In the genomic region with DNA sequence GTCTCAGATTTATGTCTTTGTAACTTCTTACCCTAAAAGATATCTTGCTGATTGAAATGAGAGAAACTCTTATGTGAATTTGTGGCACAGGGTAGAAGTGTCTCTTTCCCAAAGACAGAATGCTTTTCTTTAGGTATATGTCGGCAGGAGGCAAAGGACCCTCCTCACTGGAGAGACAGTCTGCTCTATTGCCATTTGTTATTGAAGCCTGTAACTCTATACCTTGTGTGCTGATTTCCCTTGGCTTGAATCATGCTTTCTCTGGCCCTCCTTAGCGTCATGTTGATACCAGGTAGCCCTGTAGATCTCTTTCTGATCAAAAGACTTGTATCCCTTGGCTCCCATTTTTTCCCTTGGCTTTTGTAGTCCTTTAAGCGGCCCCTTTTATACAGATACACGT, we compare ENCODE assay signal across 17 cellular contexts.
DNase-seq lines count a peak whose midpoint lies in the region; ATAC-seq and TF ChIP-seq lines count a peak whose summit lies in the region.
"Had no signal": no experiment of that assay in that cellular context is flagged by ENCODE, and none has a peak within 500 bp of the region (broad histone marks: within the 10 kb centered on the region; RNA-seq: fewer than 3 reads in every experiment).

No MANE protein-coding gene starts in this region.

- no peak overlapping the region for H3K27ac ChIP-seq in CD8-positive, alpha-beta T cell (ENCODE audit: low read depth, low read length)
- H3K27ac ChIP-seq: A549, C4-2B, GM23248, HL-60 had no signal

- CTCF ChIA-PET in HEK293T (lab: Yijun Ruan, JAX) (no interaction called here), WTC11 (lab: Charles Lee) (no interaction called here)
- CTCF ChIA-PET in CD8-positive, alpha-beta T cell (lab: Charles Lee), result no interaction called here

- no peak overlapping the region for H3K4me3 ChIP-seq in CD8-positive, alpha-beta T cell (ENCODE audit: low read depth, low read length)
- H3K4me3 ChIP-seq: A549, GM23248, HAP-1 had no signal

- H3K4me3 Mint-ChIP-seq in WTC11, result no peak overlapping the region
- H3K4me3 Mint-ChIP-seq in CD8-positive, alpha-beta T cell, result no peak overlapping the region
- H3K4me3 Mint-ChIP-seq: CD4-positive, alpha-beta memory T cell; HFFc6 had no signal

- H3K27me3 ChIP-seq in CD8-positive, alpha-beta T cell (ENCODE audit: insufficient read depth, low read length), result no peaks in the 10 kb centered on the region
- H3K27me3 ChIP-seq: BE2C had no signal

- ATAC-seq in WTC11, result peak; percentile 97
- no peak for ATAC-seq in CD8-positive, alpha-beta T cell
- ATAC-seq: A549 had no signal

- POLR2A ChIA-PET in HEK293T (lab: Yijun Ruan, JAX), result no interaction called here
- POLR2A ChIA-PET in WTC11 (lab: Charles Lee), result no interaction called here
- POLR2A ChIA-PET in CD8-positive, alpha-beta T cell (lab: Charles Lee), result no interaction called here

- TF ChIP-seq CTCF in WTC11 (IDR thresholded peaks at IDR 0.05), result no peak
- TF ChIP-seq CTCF in GM10266 (IDR thresholded peaks at IDR 0.05; ENCODE audit: control insufficient read depth, insufficient read depth, low read depth, missing control alignments), result no peak
- no peak for TF ChIP-seq CTCF in CD8-positive, alpha-beta T cell (IDR thresholded peaks at IDR 0.05)

- DNase-seq in HEK293T (ENCODE audit: extremely low spot score) (peak; percentile 5), WTC11 (ENCODE audit: low spot score) (no peak), iPS-NIHi7 (ENCODE audit: extremely low spot score) (peak; percentile 20), NCI-H1417 (lab: John Stamatoyannopoulos, UW) (no peak), GM10266 (ENCODE audit: extremely low spot score) (no peak)
- DNase-seq in CD8-positive, alpha-beta T cell, result no peak
- DNase-seq: BE2C; Caco-2; CD4-positive, alpha-beta memory T cell; DND-41; GDM1; GM23248; HFFc6 had no signal

- intact Hi-C loops in CD8-positive, alpha-beta T cell (cut with DNase I, micrococcal nuclease), result no loop called here

- H3K4me1 ChIP-seq in CD8-positive, alpha-beta T cell (ENCODE audit: insufficient read depth, low read length), result no peaks in the 10 kb centered on the region
- H3K4me1 ChIP-seq: A549, BE2C, Caco-2, HAP-1 had no signal

- H3K9me3 ChIP-seq in CD8-positive, alpha-beta T cell (ENCODE audit: low read length), result no peaks in the 10 kb centered on the region
- H3K9me3 ChIP-seq: A549, BE2C, Caco-2, HAP-1 had no signal

- H3K36me3 ChIP-seq in CD8-positive, alpha-beta T cell (ENCODE audit: insufficient read depth, low read length), result no peaks in the 10 kb centered on the region
- H3K36me3 ChIP-seq: BE2C, HAP-1 had no signal

- peaks cover 7% of the 10 kb centered on the region for H3K4me1 Mint-ChIP-seq in WTC11
- H3K4me1 Mint-ChIP-seq in CD8-positive, alpha-beta T cell (ENCODE audit: low read depth), result no peaks in the 10 kb centered on the region
- H3K4me1 Mint-ChIP-seq: CD4-positive, alpha-beta memory T cell had no signal

- H3K27me3 Mint-ChIP-seq in WTC11 (ENCODE audit: low read depth), result no peaks in the 10 kb centered on the region; the same call in 1 of the 2 replicates
- no peaks in the 10 kb centered on the region for H3K27me3 Mint-ChIP-seq in CD8-positive, alpha-beta T cell (ENCODE audit: low read depth)
- H3K27me3 Mint-ChIP-seq: CD4-positive, alpha-beta memory T cell had no signal

- peak overlapping the region; percentile 50; the same call in 1 of the 2 replicates for H3K27ac Mint-ChIP-seq in WTC11
- H3K27ac Mint-ChIP-seq in CD8-positive, alpha-beta T cell, result no peak overlapping the region
- H3K27ac Mint-ChIP-seq: CD4-positive, alpha-beta memory T cell; HFFc6 had no signal

- peaks cover 6% of the 10 kb centered on the region for H3K9me3 Mint-ChIP-seq in WTC11
- H3K9me3 Mint-ChIP-seq in CD8-positive, alpha-beta T cell, result peaks cover 6% of the 10 kb centered on the region

- H3K36me3 Mint-ChIP-seq in WTC11, result no peaks in the 10 kb centered on the region
- no peaks in the 10 kb centered on the region for H3K36me3 Mint-ChIP-seq in CD8-positive, alpha-beta T cell
- H3K36me3 Mint-ChIP-seq: CD4-positive, alpha-beta memory T cell had no signal

TF ChIP-seq in HEK293T, 16 proteins besides CTCF, POLR2A, EP300 and RAD21:
- TF ChIP-seq L3MBTL2 (conservative IDR thresholded peaks at IDR 0.05) (no peak), LEF1 (IDR thresholded peaks at IDR 0.05; ENCODE audit: borderline replicate concordance) (no peak), BHLHE40 (IDR thresholded peaks at IDR 0.05; ENCODE audit: borderline replicate concordance) (no peak), FOXK2 (IDR thresholded peaks at IDR 0.05) (no peak), SUZ12 (IDR thresholded peaks at IDR 0.05) (no peak), TARDBP (IDR thresholded peaks at IDR 0.05) (no peak), ZNF384 (IDR thresholded peaks at IDR 0.05) (no peak), HDGF (IDR thresholded peaks at IDR 0.05; ENCODE audit: borderline replicate concordance) (no peak), FOXA1 (IDR thresholded peaks at IDR 0.05) (no peak), NFRKB (IDR thresholded peaks at IDR 0.05) (no peak), ARNT (IDR thresholded peaks at IDR 0.05) (no peak), ELF4 (IDR thresholded peaks at IDR 0.05) (no peak), FOXM1 (IDR thresholded peaks at IDR 0.05; ENCODE audit: borderline replicate concordance) (no peak)
- TF ChIP-seq, protein P1, sequence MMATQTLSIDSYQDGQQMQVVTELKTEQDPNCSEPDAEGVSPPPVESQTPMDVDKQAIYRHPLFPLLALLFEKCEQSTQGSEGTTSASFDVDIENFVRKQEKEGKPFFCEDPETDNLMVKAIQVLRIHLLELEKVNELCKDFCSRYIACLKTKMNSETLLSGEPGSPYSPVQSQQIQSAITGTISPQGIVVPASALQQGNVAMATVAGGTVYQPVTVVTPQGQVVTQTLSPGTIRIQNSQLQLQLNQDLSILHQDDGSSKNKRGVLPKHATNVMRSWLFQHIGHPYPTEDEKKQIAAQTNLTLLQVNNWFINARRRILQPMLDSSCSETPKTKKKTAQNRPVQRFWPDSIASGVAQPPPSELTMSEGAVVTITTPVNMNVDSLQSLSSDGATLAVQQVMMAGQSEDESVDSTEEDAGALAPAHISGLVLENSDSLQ (IDR thresholded peaks at IDR 0.05), result no peak
TF ChIP-seq in HEK293T: peak in this region for 0.

TF ChIP-seq in WTC11, 78 proteins besides CTCF, POLR2A, EP300 and RAD21 (continues in another document):
- no peak for TF ChIP-seq TCF7 (CRISPR knock-in tag; IDR thresholded peaks at IDR 0.05; ENCODE audit: low read depth)
- TF ChIP-seq, protein P2, sequence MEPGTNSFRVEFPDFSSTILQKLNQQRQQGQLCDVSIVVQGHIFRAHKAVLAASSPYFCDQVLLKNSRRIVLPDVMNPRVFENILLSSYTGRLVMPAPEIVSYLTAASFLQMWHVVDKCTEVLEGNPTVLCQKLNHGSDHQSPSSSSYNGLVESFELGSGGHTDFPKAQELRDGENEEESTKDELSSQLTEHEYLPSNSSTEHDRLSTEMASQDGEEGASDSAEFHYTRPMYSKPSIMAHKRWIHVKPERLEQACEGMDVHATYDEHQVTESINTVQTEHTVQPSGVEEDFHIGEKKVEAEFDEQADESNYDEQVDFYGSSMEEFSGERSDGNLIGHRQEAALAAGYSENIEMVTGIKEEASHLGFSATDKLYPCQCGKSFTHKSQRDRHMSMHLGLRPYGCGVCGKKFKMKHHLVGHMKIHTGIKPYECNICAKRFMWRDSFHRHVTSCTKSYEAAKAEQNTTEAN (CRISPR knock-in tag; IDR thresholded peaks at IDR 0.05), result no peak
- TF ChIP-seq ATF1 (CRISPR knock-in tag; IDR thresholded peaks at IDR 0.05), result no peak
- no peak for TF ChIP-seq NFYB (CRISPR knock-in tag; conservative IDR thresholded peaks at IDR 0.05; ENCODE audit: low read depth)
- no peak for TF ChIP-seq ESRRA (CRISPR knock-in tag; IDR thresholded peaks at IDR 0.05; ENCODE audit: borderline replicate concordance)
- TF ChIP-seq ZNF671 (CRISPR knock-in tag; IDR thresholded peaks at IDR 0.05), result no peak
- no peak for TF ChIP-seq SMAD4 (CRISPR knock-in tag; IDR thresholded peaks at IDR 0.05)
- TF ChIP-seq CREM (CRISPR knock-in tag; IDR thresholded peaks at IDR 0.05), result no peak
- no peak for TF ChIP-seq FOXJ3 (CRISPR knock-in tag; IDR thresholded peaks at IDR 0.05; ENCODE audit: borderline replicate concordance)
- TF ChIP-seq, protein P3, sequence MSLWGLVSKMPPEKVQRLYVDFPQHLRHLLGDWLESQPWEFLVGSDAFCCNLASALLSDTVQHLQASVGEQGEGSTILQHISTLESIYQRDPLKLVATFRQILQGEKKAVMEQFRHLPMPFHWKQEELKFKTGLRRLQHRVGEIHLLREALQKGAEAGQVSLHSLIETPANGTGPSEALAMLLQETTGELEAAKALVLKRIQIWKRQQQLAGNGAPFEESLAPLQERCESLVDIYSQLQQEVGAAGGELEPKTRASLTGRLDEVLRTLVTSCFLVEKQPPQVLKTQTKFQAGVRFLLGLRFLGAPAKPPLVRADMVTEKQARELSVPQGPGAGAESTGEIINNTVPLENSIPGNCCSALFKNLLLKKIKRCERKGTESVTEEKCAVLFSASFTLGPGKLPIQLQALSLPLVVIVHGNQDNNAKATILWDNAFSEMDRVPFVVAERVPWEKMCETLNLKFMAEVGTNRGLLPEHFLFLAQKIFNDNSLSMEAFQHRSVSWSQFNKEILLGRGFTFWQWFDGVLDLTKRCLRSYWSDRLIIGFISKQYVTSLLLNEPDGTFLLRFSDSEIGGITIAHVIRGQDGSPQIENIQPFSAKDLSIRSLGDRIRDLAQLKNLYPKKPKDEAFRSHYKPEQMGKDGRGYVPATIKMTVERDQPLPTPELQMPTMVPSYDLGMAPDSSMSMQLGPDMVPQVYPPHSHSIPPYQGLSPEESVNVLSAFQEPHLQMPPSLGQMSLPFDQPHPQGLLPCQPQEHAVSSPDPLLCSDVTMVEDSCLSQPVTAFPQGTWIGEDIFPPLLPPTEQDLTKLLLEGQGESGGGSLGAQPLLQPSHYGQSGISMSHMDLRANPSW (CRISPR knock-in tag; conservative IDR thresholded peaks at IDR 0.05; ENCODE audit: low read depth), result no peak
- TF ChIP-seq ZNF317 (CRISPR knock-in tag; IDR thresholded peaks at IDR 0.05; ENCODE audit: borderline replicate concordance, low read depth), result no peak
- TF ChIP-seq KAT7 (CRISPR knock-in tag; IDR thresholded peaks at IDR 0.05; ENCODE audit: borderline replicate concordance), result no peak

Comparison
In these comparisons a context has a peak if more than half of its experiments do, and no peak if none do; other contexts are left out.
1. DNase-seq: peak in HEK293T (single experiment) and iPS-NIHi7 (single experiment); none in WTC11 (single experiment), NCI-H1417 (0 of 3), GM10266 (single experiment) and CD8-positive, alpha-beta T cell (0 of 7).